Comparison of ENCODE assay signal across 19 cellular contexts in the genomic region with DNA sequence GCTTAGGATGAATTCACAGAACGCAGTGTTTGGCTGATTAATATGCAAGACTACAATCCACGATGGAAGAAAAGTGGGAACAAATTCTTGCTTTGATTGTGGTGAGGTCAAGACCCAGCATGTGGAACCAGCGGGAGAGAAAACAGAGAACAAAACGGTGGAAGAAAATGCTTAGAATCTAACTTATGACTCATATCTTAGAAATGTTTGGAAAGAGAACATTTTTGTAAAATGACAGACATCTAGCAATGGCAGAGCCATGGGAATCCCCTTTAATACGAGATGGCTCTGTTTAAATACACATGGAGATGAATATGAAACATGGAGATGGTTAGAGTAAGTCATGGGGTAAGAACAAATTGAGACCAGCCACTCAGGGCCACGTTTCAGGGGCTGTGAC.
DNase-seq lines count a peak whose midpoint lies in the region; ATAC-seq and TF ChIP-seq lines count a peak whose summit lies in the region.
"Had no signal": no experiment of that assay in that cellular context is flagged by ENCODE, and none has a peak within 500 bp of the region (broad histone marks: within the 10 kb centered on the region; RNA-seq: fewer than 3 reads in every experiment).

No MANE protein-coding gene starts in this region.

- H3K27ac Mint-ChIP-seq in osteocyte (ENCODE audit: unreplicated experiment) = no peak overlapping the region
- H3K27ac Mint-ChIP-seq: B cell, nephron had no signal

- no peak overlapping the region for H3K27ac ChIP-seq in foreskin keratinocyte
- H3K27ac ChIP-seq: heart right ventricle had no signal

- in situ Hi-C loops in SK-MEL-5 (cut with HindIII; ENCODE audit: low pct_unique_long_range_greater_than_20kb, low sequenced_read_pairs) = no loop called here

- peaks cover 2% of the 10 kb centered on the region for H3K27me3 ChIP-seq in foreskin keratinocyte

- TF ChIP-seq CTCF in foreskin keratinocyte (conservative IDR thresholded peaks at IDR 0.05) (no peak), osteocyte (IDR thresholded peaks at IDR 0.05) (no peak)

- DNase-seq in HCEC 1CT = peak; percentile 12
- DNase-seq in SK-MEL-5 (ENCODE audit: low read depth, low spot score) = peak; percentile 1
- DNase-seq in foreskin keratinocyte = peak; percentile 81 to 82
- peak; percentile 12 for DNase-seq in renal cortical epithelial cell (ENCODE audit: low read depth)
- DNase-seq in left lobe of liver (ENCODE audit: low spot score) = no peak
- DNase-seq in osteocyte (ENCODE audit: extremely low spot score, unreplicated experiment) = no peak
- DNase-seq in C1 segment of cervical spinal cord (lab: John Stamatoyannopoulos, UW) = no peak
- DNase-seq: activated CD4-positive, CD25-positive, alpha-beta regulatory T cell; Calu3; effector CD8-positive, alpha-beta T cell; GDM1; heart right ventricle; NCI-H2029; NCI-H510A; stimulated activated CD4-positive, alpha-beta T cell treated with anti-CD3 and anti-CD28 coated beads, Interleukin-12 subunit alpha, Interleukin-12 subunit beta, amount 100 ng/mL, for 4 hours had no signal

- peak; percentile 78 for ATAC-seq in foreskin keratinocyte
- no peak for ATAC-seq in HG02981 (IDR thresholded peaks at IDR 0.05; ENCODE audit: unreplicated experiment)
- no peak for ATAC-seq in left lobe of liver

- peaks cover 15% of the 10 kb centered on the region for H3K4me1 ChIP-seq in foreskin keratinocyte

- H3K36me3 Mint-ChIP-seq in osteocyte (ENCODE audit: unreplicated experiment) = no peaks in the 10 kb centered on the region

- H3K9me3 Mint-ChIP-seq in osteocyte (ENCODE audit: unreplicated experiment) = no peaks in the 10 kb centered on the region
- H3K9me3 Mint-ChIP-seq: central memory CD8-positive, alpha-beta T cell; nephron had no signal

- no peaks in the 10 kb centered on the region for H3K4me1 Mint-ChIP-seq in osteocyte (ENCODE audit: unreplicated experiment)
- H3K4me1 Mint-ChIP-seq: B cell; central memory CD8-positive, alpha-beta T cell; nephron had no signal

- no peak overlapping the region for H3K4me3 Mint-ChIP-seq in osteocyte (ENCODE audit: unreplicated experiment)
- H3K4me3 Mint-ChIP-seq: B cell; central memory CD8-positive, alpha-beta T cell; nephron had no signal

- peaks cover 32% of the 10 kb centered on the region for H3K27me3 Mint-ChIP-seq in osteocyte (ENCODE audit: unreplicated experiment)

Comparison
In these comparisons a context has a peak if more than half of its experiments do, and no peak if none do; other contexts are left out.
1. DNase-seq: peak in HCEC 1CT (single experiment), SK-MEL-5 (single experiment), foreskin keratinocyte (2 of 2) and renal cortical epithelial cell (single experiment); none in left lobe of liver (single experiment), osteocyte (single experiment) and C1 segment of cervical spinal cord (0 of 14).